Comparison of ENCODE assay signal across 9 cellular contexts in genomic region chr9:128098936-128099931, GRCh38. TPM values are rescaled to one million over a fixed set of nuclear protein-coding genes. Genes with fewer than 3 reads are reported as not detected.
A peak's percentile ranks its signal among the peaks of the same experiment; 100 is the strongest.
DNase-seq lines count a peak whose midpoint lies in the region; ATAC-seq and TF ChIP-seq lines count a peak whose summit lies in the region.
"Had no signal": no experiment of that assay in that cellular context is flagged by ENCODE, and none has a peak within 500 bp of the region (broad histone marks: within the 10 kb centered on the region; RNA-seq: fewer than 3 reads in every experiment).

No MANE protein-coding gene starts in this region.

- H3K27me3 ChIP-seq in Caco-2 (replicated peaks; ENCODE audit: control insufficient read depth, insufficient read depth, low read length) (no peaks in the 10 kb centered on the region), gastroesophageal sphincter (no peaks in the 10 kb centered on the region)

- in situ Hi-C loops in GM13977 (cut with MboI; ENCODE audit: low pct_unique_long_range_greater_than_20kb, low sequenced_read_pairs, unreplicated experiment): no loop called here

- H3K4me1 Mint-ChIP-seq in Caco-2 (ENCODE audit: low read depth, unreplicated experiment): peaks cover 19% of the 10 kb centered on the region
- peaks cover 56% of the 10 kb centered on the region for H3K4me1 Mint-ChIP-seq in WTC11
- peaks cover 22% of the 10 kb centered on the region for H3K4me1 Mint-ChIP-seq in progenitor cell of endocrine pancreas (ENCODE audit: low read depth)

- WGBS in gastroesophageal sphincter (ENCODE audit: low coverage in 1 of 2), 2 donors: 19 to 36% methylated on average over 8 to 13 of the region's 24 CpGs

- peak in 1 of 2 donors; percentile 14 for TF ChIP-seq POLR2A in gastroesophageal sphincter (IDR thresholded peaks at IDR 0.05)

- peak overlapping the region; percentile 100 for H3K27ac Mint-ChIP-seq in Caco-2 (ENCODE audit: unreplicated experiment)
- H3K27ac Mint-ChIP-seq in WTC11: peak overlapping the region; percentile 99
- peak overlapping the region; percentile 100 for H3K27ac Mint-ChIP-seq in progenitor cell of endocrine pancreas

- BruUV-seq in Caco-2 (replicated peaks; lab: Mats Ljungman, UMichigan): TSS peak; percentile 82

- POLR2A ChIA-PET in Caco-2 (lab: Charles Lee) (interaction anchor here (0.5 to 1.5 kb wide), 5 partner anchors 16 to 492 kb away, joined by 3 to 11 read pairs (median 7); no protein-coding TSS in a partner anchor), WTC11 (lab: Charles Lee) (interaction anchor here (0.6 to 1.4 kb wide), 4 partner anchors 8 to 148 kb away, joined by 3 to 7 read pairs (median 3); partner anchors contain the start of genes NAIF1 and SLC25A25)

- H3K27me3 Mint-ChIP-seq in Caco-2 (ENCODE audit: insufficient read depth, unreplicated experiment) (no peaks in the 10 kb centered on the region), WTC11 (ENCODE audit: low read depth) (no peaks in the 10 kb centered on the region), progenitor cell of endocrine pancreas (no peaks in the 10 kb centered on the region)

- H3K9me3 ChIP-seq in Caco-2 (no peaks in the 10 kb centered on the region), gastroesophageal sphincter (no peaks in the 10 kb centered on the region)

- CTCF ChIA-PET in Caco-2 (lab: Charles Lee) (interaction anchor here (1.0 to 1.5 kb wide), 4 partner anchors 17 to 32 kb away, joined by 3 to 6 read pairs (median 4); partner anchors contain the start of gene NAIF1), WTC11 (lab: Charles Lee) (interaction anchor here (0.8 to 7.2 kb wide), 9 partner anchors 16 to 156 kb away, joined by 3 to 73 read pairs (median 5); no protein-coding TSS in a partner anchor)

- no peak for ATAC-seq in WTC11
- ATAC-seq in gastroesophageal sphincter: no peak
- no peak for ATAC-seq in GM18858 (IDR thresholded peaks at IDR 0.05; ENCODE audit: unreplicated experiment)
- no peak for ATAC-seq in HG02884 (IDR thresholded peaks at IDR 0.05; ENCODE audit: unreplicated experiment)

- H3K4me3 Mint-ChIP-seq in Caco-2 (ENCODE audit: unreplicated experiment) (peak overlapping the region; percentile 99), WTC11 (peak overlapping the region; percentile 84), progenitor cell of endocrine pancreas (ENCODE audit: low read depth) (peak overlapping the region; percentile 89)

- peak overlapping the region; percentile 67 for H3K4me3 ChIP-seq in Caco-2 (ENCODE audit: low read depth, low read length)
- peak overlapping the region; percentile 35 to 60 for H3K4me3 ChIP-seq in gastroesophageal sphincter

- H3K36me3 ChIP-seq in Caco-2 (ENCODE audit: control insufficient read depth, insufficient read depth, low read length) (peaks cover 5% of the 10 kb centered on the region; the same call in 1 of the 2 replicates), gastroesophageal sphincter (peaks cover 0 to 36% of the 10 kb centered on the region in 2 donors)

- H3K4me1 ChIP-seq in Caco-2: peaks cover 38% of the 10 kb centered on the region
- H3K4me1 ChIP-seq in gastroesophageal sphincter: peaks cover 11 to 96% (median 31%) of the 10 kb centered on the region in 3 donors

- H3K9me3 Mint-ChIP-seq in Caco-2 (ENCODE audit: unreplicated experiment): no peaks in the 10 kb centered on the region
- H3K9me3 Mint-ChIP-seq in WTC11: no peaks in the 10 kb centered on the region
- H3K9me3 Mint-ChIP-seq in progenitor cell of endocrine pancreas (ENCODE audit: low read depth): no peaks in the 10 kb centered on the region

- H3K27ac ChIP-seq in gastroesophageal sphincter: peak overlapping the region; percentile 81 to 99 (median 95)

- DNase-seq in Caco-2: peak; percentile 62 to 82
- DNase-seq in WTC11 (ENCODE audit: low spot score): no peak
- no peak for DNase-seq in progenitor cell of endocrine pancreas (ENCODE audit: low spot score, unreplicated experiment)
- no peak for DNase-seq in NCI-H2196 treated with DMSO at 0.1 percent for 48 hours (lab: John Stamatoyannopoulos, UW; ENCODE audit: unreplicated experiment)
- no peak for DNase-seq in GM13977 (ENCODE audit: low spot score)
- DNase-seq: stimulated activated CD4-positive, alpha-beta T cell treated with anti-CD3 and anti-CD28 coated beads, Interleukin-4, amount 100 ng/mL, for 4 hours had no signal

- no peak for TF ChIP-seq EP300 in gastroesophageal sphincter (IDR thresholded peaks at IDR 0.05)

- intact Hi-C loops in Caco-2 (cut with micrococcal nuclease; ENCODE audit: unreplicated experiment): loop anchor here (1.0 kb wide), 2 partner anchors 18 to 32 kb away; partner anchors contain the start of gene NAIF1

- TF ChIP-seq CTCF in Caco-2 (IDR thresholded peaks at IDR 0.05; ENCODE audit: insufficient read depth in 1 of 2, low read depth in 1 of 2, low read length in 1 of 2, severe bottlenecking in 1 of 2, unreplicated experiment in 1 of 2) (no peak), WTC11 (IDR thresholded peaks at IDR 0.05) (no peak), gastroesophageal sphincter (IDR thresholded peaks at IDR 0.05) (no peak), progenitor cell of endocrine pancreas (IDR thresholded peaks at IDR 0.05; ENCODE audit: unreplicated experiment) (no peak), GM13977 (IDR thresholded peaks at IDR 0.05; ENCODE audit: extremely low read depth, insufficient read depth, missing control alignments) (no peak)

- H3K36me3 Mint-ChIP-seq in Caco-2 (ENCODE audit: insufficient read depth, unreplicated experiment) (peaks cover 60% of the 10 kb centered on the region), WTC11 (peaks cover 27% of the 10 kb centered on the region), progenitor cell of endocrine pancreas (ENCODE audit: insufficient read depth) (peaks cover 9% of the 10 kb centered on the region)

TF ChIP-seq in WTC11, 78 proteins besides CTCF, POLR2A, EP300 and RAD21:
- TF ChIP-seq, protein P1, sequence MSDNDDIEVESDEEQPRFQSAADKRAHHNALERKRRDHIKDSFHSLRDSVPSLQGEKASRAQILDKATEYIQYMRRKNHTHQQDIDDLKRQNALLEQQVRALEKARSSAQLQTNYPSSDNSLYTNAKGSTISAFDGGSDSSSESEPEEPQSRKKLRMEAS (CRISPR knock-in tag; IDR thresholded peaks at IDR 0.05): peak; percentile 38; the same call in 1 of the 2 replicates
- TF ChIP-seq ZNF232 (CRISPR knock-in tag; IDR thresholded peaks at IDR 0.05) (no peak), USF1 (CRISPR knock-in tag; IDR thresholded peaks at IDR 0.05) (0 out of 2 replicates have a peak, but pooled peaks have one; percentile 22), CREM (CRISPR knock-in tag; IDR thresholded peaks at IDR 0.05) (no peak)

RNA-seq across cellular contexts. Expression of gene PTGES2, which starts 28.3 kb away (rescaled TPM):
- total RNA-seq in Caco-2 (2022) (114 and 123 TPM in 2 replicates), WTC11 (2021) (96.2 to 118 TPM (median 98.4 TPM) in 3 replicates), gastroesophageal sphincter (10 to 100 TPM; 46.1 to 85.8 (median 57.5) TPM), progenitor cell of endocrine pancreas (60.4 and 61.5 TPM in 2 replicates)

RNA-seq across cellular contexts. Expression of gene SLC25A25, which starts 31.2 kb away (rescaled TPM):
- total RNA-seq in Caco-2 (2022): 16.5 and 18.5 TPM in 2 replicates
- 15.2 to 17.4 TPM (median 15.2 TPM) in 3 replicates for total RNA-seq in WTC11 (2021)
- 10 to 100 TPM; 16.1 to 64.1 (median 18.3) TPM for total RNA-seq in gastroesophageal sphincter
- total RNA-seq in progenitor cell of endocrine pancreas: 9.7 and 10.0 TPM in 2 replicates

RNA-seq across cellular contexts. Expression of gene NAIF1, which starts 32.1 kb away (rescaled TPM):
- 8.5 and 8.6 TPM in 2 replicates for total RNA-seq in Caco-2 (2022)
- total RNA-seq in WTC11 (2021): 11.9 to 13.4 TPM (median 12.4 TPM) in 3 replicates
- total RNA-seq in gastroesophageal sphincter: 10 to 100 TPM in 1 of 4 donors, 1 to 10 TPM in 3; 5.3 to 11.4 (median 8.6) TPM
- total RNA-seq in progenitor cell of endocrine pancreas: 9.6 and 10.8 TPM in 2 replicates

RNA-seq across cellular contexts. Expression of gene LCN2, which starts 50.0 kb away (rescaled TPM):
- not detected in 2 replicates for total RNA-seq in Caco-2 (2022)
- total RNA-seq in WTC11 (2021): 1.0 to 3.0 TPM (median 1.3 TPM) in 3 replicates
- 100 to 1,000 TPM in 1 of 4 donors, 1 to 10 TPM in 1, under 1 TPM in 1, not detected in 1; 0.58 to 222 (median 1.4) TPM for total RNA-seq in gastroesophageal sphincter
- not detected in 2 replicates for total RNA-seq in progenitor cell of endocrine pancreas

Comparison
In these comparisons a context has a peak if more than half of its experiments do, and no peak if none do; other contexts are left out.
1. DNase-seq: peak in Caco-2 (2 of 2); none in WTC11 (single experiment), progenitor cell of endocrine pancreas (single experiment), NCI-H2196 treated with DMSO at 0.1 percent for 48 hours (single experiment) and GM13977 (single experiment).
2. Peak in every context shown above with its lines, with median percentiles within 50 percentile points of each other: H3K27ac Mint-ChIP-seq and H3K4me3 Mint-ChIP-seq.